12 cellular contexts compared by ENCODE assay signal in genomic region chr2:213057977-213058376, GRCh38.
"Had no signal": no experiment of that assay in that cellular context is flagged by ENCODE, and none has a peak within 500 bp of the region (broad histone marks: within the 10 kb centered on the region; RNA-seq: fewer than 3 reads in every experiment).

No MANE protein-coding gene starts in this region.

- DNase-seq: activated CD4-positive, alpha-beta T cell treated with anti-CD3 and anti-CD28 coated beads, Interleukin-2, amount 50 U/mL, for 48 hours; colonic mucosa; effector CD4-positive, alpha-beta T cell; gastrocnemius medialis; SK-N-SH; stimulated activated CD4-positive, alpha-beta T cell treated with anti-CD3 and anti-CD28 coated beads, Interleukin-12 subunit alpha, Interleukin-12 subunit beta, amount 100 ng/mL, for 4 hours; stimulated activated naive CD8-positive, alpha-beta T cell treated with anti-CD3 and anti-CD28 coated beads, Interleukin-15, Interleukin-2, amounts not matched to agents 100 U/mL and 50 U/mL, for 24 hours; upper lobe of left lung had no signal

- H3K9ac ChIP-seq: SK-N-SH had no signal

- H3K27ac ChIP-seq: breast epithelium, colonic mucosa, gastrocnemius medialis, upper lobe of left lung had no signal

- H3K9me2 ChIP-seq: SK-N-SH had no signal

- H3K4me1 Mint-ChIP-seq: activated naive CD4-positive, alpha-beta T cell treated with anti-CD3 and anti-CD28 coated beads, Interleukin-2, amount 50 U/mL, for 24 hours; neural crest cell had no signal

- H3K36me3 ChIP-seq: breast epithelium, colonic mucosa, gastrocnemius medialis, upper lobe of left lung had no signal

- H3K27ac Mint-ChIP-seq: activated naive CD4-positive, alpha-beta T cell treated with anti-CD3 and anti-CD28 coated beads, Interleukin-2, amount 50 U/mL, for 24 hours; T-helper 1 cell treated with Interleukin-12 subunit alpha and Interleukin-12 subunit beta and Interleukin-4 antibody, amounts not matched to agents 30 μg/mL and 1 μg/mL, for 36 hours had no signal

- H3K36me3 Mint-ChIP-seq: activated naive CD4-positive, alpha-beta T cell treated with anti-CD3 and anti-CD28 coated beads, Interleukin-2, amount 50 U/mL, for 24 hours had no signal

- H3K4me2 ChIP-seq: SK-N-SH had no signal

- H3K9me3 ChIP-seq: breast epithelium, colonic mucosa, gastrocnemius medialis, SK-N-SH, upper lobe of left lung had no signal

- ATAC-seq: gastrocnemius medialis; stimulated activated naive CD8-positive, alpha-beta T cell treated with anti-CD3 and anti-CD28 coated beads, Interleukin-15, Interleukin-2, amounts not matched to agents 100 U/mL and 50 U/mL, for 24 hours had no signal

- H3K4me3 ChIP-seq: breast epithelium, colonic mucosa, gastrocnemius medialis, upper lobe of left lung had no signal

- H3K4me3 Mint-ChIP-seq: activated naive CD4-positive, alpha-beta T cell treated with anti-CD3 and anti-CD28 coated beads, Interleukin-2, amount 50 U/mL, for 24 hours; neural crest cell; T-helper 1 cell treated with Interleukin-12 subunit alpha and Interleukin-12 subunit beta and Interleukin-4 antibody, amounts not matched to agents 30 μg/mL and 1 μg/mL, for 36 hours had no signal

- H3K9me3 Mint-ChIP-seq: activated naive CD4-positive, alpha-beta T cell treated with anti-CD3 and anti-CD28 coated beads, Interleukin-2, amount 50 U/mL, for 24 hours; neural crest cell; T-helper 1 cell treated with Interleukin-12 subunit alpha and Interleukin-12 subunit beta and Interleukin-4 antibody, amounts not matched to agents 30 μg/mL and 1 μg/mL, for 36 hours had no signal

- H3K27me3 ChIP-seq: breast epithelium, colonic mucosa, gastrocnemius medialis, upper lobe of left lung had no signal

- H3K4me1 ChIP-seq: breast epithelium, colonic mucosa, gastrocnemius medialis, upper lobe of left lung had no signal

- H3K27me3 Mint-ChIP-seq: activated naive CD4-positive, alpha-beta T cell treated with anti-CD3 and anti-CD28 coated beads, Interleukin-2, amount 50 U/mL, for 24 hours had no signal
